Comparison of ENCODE assay signal across 8 cellular contexts in genomic region chr20:23048283-23049200, GRCh38. TPM values are rescaled to one million over a fixed set of nuclear protein-coding genes. Genes with fewer than 3 reads are reported as not detected.
A peak's percentile ranks its signal among the peaks of the same experiment; 100 is the strongest.
DNase-seq lines count a peak whose midpoint lies in the region; ATAC-seq and TF ChIP-seq lines count a peak whose summit lies in the region.

No MANE protein-coding gene starts in this region.

- no peak overlapping the region for H4K5ac ChIP-seq in H9 (ENCODE audit: insufficient read length, low read depth, low read length)

- H4K20me1 ChIP-seq in H9 (ENCODE audit: control insufficient read depth, insufficient read depth, insufficient read length), result no peaks in the 10 kb centered on the region

- H2BK5ac ChIP-seq in H9 (ENCODE audit: insufficient read length, low read length), result no peak overlapping the region

- H2AFZ ChIP-seq in H9 (ENCODE audit: low read length), result no peak overlapping the region

- H3K14ac ChIP-seq in H9 (ENCODE audit: insufficient read depth, low read length), result no peak overlapping the region; the same call in 1 of the 2 replicates

- H3K27ac Mint-ChIP-seq in H9 (no peak overlapping the region), nephron (no peak overlapping the region)
- no peak overlapping the region for H3K27ac Mint-ChIP-seq in T-helper 2 cell treated with Interferon-gamma antibody and Interleukin-4, amounts not matched to agents 5 μg/mL and 100 μg/mL, for 36 hours

- H3K4me1 Mint-ChIP-seq in H9 (peaks cover 23 to 34% of the 10 kb centered on the region in 2 experiments), nephron (peaks cover 31% of the 10 kb centered on the region)
- peaks cover 2% of the 10 kb centered on the region for H3K4me1 Mint-ChIP-seq in T-helper 2 cell treated with Interferon-gamma antibody and Interleukin-4, amounts not matched to agents 5 μg/mL and 100 μg/mL, for 36 hours (ENCODE audit: low read depth)

- ATAC-seq in HG03196 (IDR thresholded peaks at IDR 0.05; ENCODE audit: unreplicated experiment) (no peak), GM21717 (IDR thresholded peaks at IDR 0.05; ENCODE audit: unreplicated experiment) (no peak)

- no peak overlapping the region for H4K8ac ChIP-seq in H9 (replicated peaks; ENCODE audit: insufficient read length, low read depth, low read length)

- peak overlapping the region; percentile 66 for H3K4me2 ChIP-seq in H9 (ENCODE audit: insufficient read depth, insufficient read length, low read length)

- no peak overlapping the region for H3K23ac ChIP-seq in H9 (ENCODE audit: insufficient read length, low read depth, low read length)

- TF ChIP-seq CTCF in H9 (conservative IDR thresholded peaks at IDR 0.05) (peak; percentile 70), nephron (IDR thresholded peaks at IDR 0.05; ENCODE audit: unreplicated experiment in 3 of 3) (peak in 2 of 3 experiments; percentile 31 to 42)

- DNase-seq in AG08395 (ENCODE audit: low spot score) (peak; percentile 31), H9 (peak; percentile 80), fibroblast of peridontal ligament (ENCODE audit: extremely low read depth) (peak; percentile 8), SHP77 (lab: John Stamatoyannopoulos, UW) (no peak)
- peak; percentile 40 for DNase-seq in T-helper 2 cell treated with Interferon-gamma antibody and Interleukin-4, amounts not matched to agents 5 μg/mL and 100 μg/mL, for 36 hours (ENCODE audit: low spot score)

- H3K9ac ChIP-seq in H9 (ENCODE audit: extremely low read depth, insufficient read length, low read length), result no peak overlapping the region

- H3K4me1 ChIP-seq in H9 (ENCODE audit: insufficient read depth, low read length), result 0 out of 2 replicates have a peak, but pooled peaks cover 3% of the 10 kb centered on the region

- H3K23me2 ChIP-seq in H9 (ENCODE audit: insufficient read length, low read depth, low read length, poor library complexity, severe bottlenecking), result peaks cover 24% of the 10 kb centered on the region

- no peak overlapping the region for H2BK12ac ChIP-seq in H9 (ENCODE audit: insufficient read length, low read depth, low read length)

- no peak overlapping the region for H3T11ph ChIP-seq in H9 (ENCODE audit: low read length)

- peaks cover 100% of the 10 kb centered on the region for H3K27me3 Mint-ChIP-seq in H9 (ENCODE audit: low read depth)
- peaks cover 71% of the 10 kb centered on the region for H3K27me3 Mint-ChIP-seq in T-helper 2 cell treated with Interferon-gamma antibody and Interleukin-4, amounts not matched to agents 5 μg/mL and 100 μg/mL, for 36 hours (ENCODE audit: low read depth)
- H3K27me3 Mint-ChIP-seq in nephron (ENCODE audit: low read depth), result peaks cover 91% of the 10 kb centered on the region

- WGBS in H9 (ENCODE audit: extremely low coverage, insufficient read length, low lambda C conversion rate), result no CpG with 5 or more reads among the region's 92 CpGs

- no peak overlapping the region for H3K56ac ChIP-seq in H9 (ENCODE audit: insufficient read length, low read depth, low read length)

- no peak overlapping the region for H3K18ac ChIP-seq in H9 (ENCODE audit: insufficient read length, low read depth, low read length)

- no peaks in the 10 kb centered on the region for H3K9me3 ChIP-seq in H9 (ENCODE audit: control insufficient read depth, low read depth, low read length)

- no peaks in the 10 kb centered on the region for H3K79me1 ChIP-seq in H9 (ENCODE audit: insufficient read depth, low read depth, low read length, poor library complexity, severe bottlenecking)

- H2AK5ac ChIP-seq in H9 (ENCODE audit: insufficient read length, low read length), result no peak overlapping the region

- H3K36me3 Mint-ChIP-seq in H9 (ENCODE audit: insufficient read depth in 1 of 3, low read depth in 3 of 3), result peaks cover 0 to 3% (median 1%) of the 10 kb centered on the region in 3 experiments; a peak in 2 of 7 replicates
- no peaks in the 10 kb centered on the region for H3K36me3 Mint-ChIP-seq in T-helper 2 cell treated with Interferon-gamma antibody and Interleukin-4, amounts not matched to agents 5 μg/mL and 100 μg/mL, for 36 hours (ENCODE audit: low read depth)
- no peaks in the 10 kb centered on the region for H3K36me3 Mint-ChIP-seq in nephron (ENCODE audit: low read depth)

- H2BK15ac ChIP-seq in H9 (ENCODE audit: low read depth, low read length), result no peak overlapping the region

- H3K4me3 Mint-ChIP-seq in H9 (peak overlapping the region; percentile 72 to 81), nephron (peak overlapping the region; percentile 72)
- H3K4me3 Mint-ChIP-seq in T-helper 2 cell treated with Interferon-gamma antibody and Interleukin-4, amounts not matched to agents 5 μg/mL and 100 μg/mL, for 36 hours, result peak overlapping the region; percentile 6

- H3K9me3 Mint-ChIP-seq in H9, result peaks cover 2 to 4% of the 10 kb centered on the region in 2 experiments; a peak in 2 of 5 replicates
- H3K9me3 Mint-ChIP-seq in T-helper 2 cell treated with Interferon-gamma antibody and Interleukin-4, amounts not matched to agents 5 μg/mL and 100 μg/mL, for 36 hours, result no peaks in the 10 kb centered on the region
- peaks cover 4% of the 10 kb centered on the region for H3K9me3 Mint-ChIP-seq in nephron

- H3K79me2 ChIP-seq in H9 (ENCODE audit: insufficient read depth, low read length), result no peaks in the 10 kb centered on the region

- peaks cover 26% of the 10 kb centered on the region; the same call in 1 of the 2 replicates for H3K27me3 ChIP-seq in H9 (ENCODE audit: insufficient read depth, low read length)

- no peak overlapping the region for H2BK20ac ChIP-seq in H9 (ENCODE audit: low read depth, low read length, poor library complexity, severe bottlenecking)

- H3K27ac ChIP-seq in H9 (ENCODE audit: insufficient read length, low read depth, low read length), result no peak overlapping the region

- H4K91ac ChIP-seq in H9 (ENCODE audit: insufficient read length, low read depth, low read length), result no peak overlapping the region

- H3K4ac ChIP-seq in H9 (ENCODE audit: low read depth, low read length), result no peak overlapping the region

- no peak overlapping the region for H2BK120ac ChIP-seq in H9 (ENCODE audit: low read depth, low read length, poor library complexity, severe bottlenecking)

RNA-seq across cellular contexts. Expression of gene THBD, which starts 0.9 kb away (rescaled TPM):
- 0.15 and 0.28 TPM in 2 replicates for total RNA-seq in H9 (2021)

RNA-seq across cellular contexts. Expression of gene SSTR4, which starts 13.4 kb away (rescaled TPM):
- total RNA-seq in H9 (2021), result not detected in 2 replicates

RNA-seq across cellular contexts. Expression of gene CD93, which starts 37.6 kb away (rescaled TPM):
- not detected in 2 replicates for total RNA-seq in H9 (2021)

Comparison
In these comparisons a context has a peak if more than half of its experiments do, and no peak if none do; other contexts are left out.
1. DNase-seq: peak in AG08395 (single experiment), H9 (single experiment), T-helper 2 cell treated with Interferon-gamma antibody and Interleukin-4, amounts not matched to agents 5 μg/mL and 100 μg/mL, for 36 hours (single experiment) and fibroblast of peridontal ligament (single experiment); none in SHP77 (0 of 2).
2. H3K4me3 Mint-ChIP-seq: peak in every context shown above with its lines; median percentile 76 in H9; 72 in nephron; 6 in T-helper 2 cell treated with Interferon-gamma antibody and Interleukin-4, amounts not matched to agents 5 μg/mL and 100 μg/mL, for 36 hours.